Comparison of ENCODE assay signal across 1 cellular context in the genomic region with DNA sequence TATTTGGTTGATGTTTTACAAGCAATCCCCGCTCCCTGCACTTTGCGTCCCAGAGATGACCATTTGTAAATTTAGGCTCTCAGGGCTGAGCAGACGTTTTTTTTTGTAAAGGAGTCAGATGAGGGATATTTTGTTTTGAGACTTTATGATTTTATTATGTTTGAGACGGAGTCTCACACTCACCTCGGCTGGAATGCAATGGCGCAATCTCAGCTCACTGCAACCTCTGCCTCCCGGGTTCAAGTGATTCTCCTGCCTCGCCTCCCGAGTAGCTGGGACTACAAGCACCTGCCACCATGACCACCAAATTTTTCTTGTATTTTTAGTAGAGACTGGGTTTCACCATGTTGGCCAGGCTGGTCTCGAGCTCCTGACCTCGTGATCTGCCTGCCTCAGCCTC.
TF ChIP-seq lines count a peak whose summit lies in the region.

No MANE protein-coding gene starts in this region.

TF ChIP-seq in HepG2, 621 proteins besides CTCF, POLR2A, EP300 and RAD21:
- TF ChIP-seq FOXO4 (CRISPR knock-in tag; conservative IDR thresholded peaks at IDR 0.05) (0 out of 2 replicates have a peak, but pooled peaks have one; percentile 50), TEAD3 (CRISPR knock-in tag; optimal IDR thresholded peaks at IDR 0.05; ENCODE audit: borderline replicate concordance) (peak; percentile 38), CEBPG (CRISPR knock-in tag; IDR thresholded peaks at IDR 0.05) (0 out of 2 replicates have a peak, but pooled peaks have one; percentile 7)
